12 cellular contexts compared by ENCODE assay signal in genomic region chr2:138298900-138299299, GRCh38.
DNase-seq lines count a peak whose midpoint lies in the region; ATAC-seq and TF ChIP-seq lines count a peak whose summit lies in the region.
"Had no signal": no experiment of that assay in that cellular context is flagged by ENCODE, and none has a peak within 500 bp of the region (broad histone marks: within the 10 kb centered on the region; RNA-seq: fewer than 3 reads in every experiment).

No MANE protein-coding gene starts in this region.

- H3K9me3 ChIP-seq in CD4-positive, alpha-beta memory T cell (ENCODE audit: control insufficient read depth in 1 of 2, low read length in 2 of 2), result no peaks in the 10 kb centered on the region
- H3K9me3 ChIP-seq: A549 had no signal

- no peaks in the 10 kb centered on the region for H3K36me3 ChIP-seq in CD4-positive, alpha-beta memory T cell (ENCODE audit: insufficient read depth, low read length)

- peak; percentile 8 for DNase-seq in GM10248 (ENCODE audit: extremely low spot score)
- DNase-seq in CD4-positive, alpha-beta memory T cell, result no peak
- no peak for DNase-seq in stimulated activated naive CD4-positive, alpha-beta T cell (lab: John Stamatoyannopoulos, UW)
- DNase-seq in GM10266 (ENCODE audit: extremely low spot score), result no peak
- DNase-seq in omental fat pad (ENCODE audit: low spot score), result no peak
- DNase-seq: activated T-cell treated with anti-CD3 and anti-CD28 coated beads, Interleukin-2, amount 50 U/mL, for 1 hour; anterior cingulate cortex had no signal

- no peaks in the 10 kb centered on the region for H3K27me3 Mint-ChIP-seq in CD4-positive, alpha-beta memory T cell

- no peak overlapping the region for H3K27ac ChIP-seq in CD4-positive, alpha-beta memory T cell (ENCODE audit: low read depth, low read length)
- H3K27ac ChIP-seq: A549 had no signal

- H3K4me1 ChIP-seq in CD4-positive, alpha-beta memory T cell (ENCODE audit: insufficient read depth, low read length), result no peaks in the 10 kb centered on the region
- H3K4me1 ChIP-seq: A549 had no signal

- intact Hi-C loops in CD4-positive, alpha-beta memory T cell (cut with micrococcal nuclease), result loop anchor here (5.0 kb wide), 1 partner anchor 363 kb away; no protein-coding TSS in a partner anchor

- H3K27ac Mint-ChIP-seq in CD4-positive, alpha-beta memory T cell, result no peak overlapping the region

- no peak overlapping the region for H3K4me3 Mint-ChIP-seq in CD4-positive, alpha-beta memory T cell

- peaks cover 0 to 4% (median 0%) of the 10 kb centered on the region in 8 donors for H3K9me3 Mint-ChIP-seq in CD4-positive, alpha-beta memory T cell

- no peak overlapping the region for H3K4me3 ChIP-seq in CD4-positive, alpha-beta memory T cell (ENCODE audit: low read length in 2 of 2)
- H3K4me3 ChIP-seq: A549 had no signal

- H3K36me3 Mint-ChIP-seq in CD4-positive, alpha-beta memory T cell, result no peaks in the 10 kb centered on the region

- POLR2A ChIA-PET in GM10248 (lab: Yijun Ruan, JAX), result no interaction called here
- POLR2A ChIA-PET in CD4-positive, alpha-beta memory T cell (lab: Charles Lee; ENCODE audit: partially characterized antibody), result no interaction called here

- H3K4me1 Mint-ChIP-seq in CD4-positive, alpha-beta memory T cell, result no peaks in the 10 kb centered on the region

- ATAC-seq in GM19324 (IDR thresholded peaks at IDR 0.05; ENCODE audit: low FRiP score, unreplicated experiment), result peak; percentile 71
- peak; percentile 57 for ATAC-seq in HG02571 (IDR thresholded peaks at IDR 0.05; ENCODE audit: unreplicated experiment)
- ATAC-seq in HG03135 (IDR thresholded peaks at IDR 0.05; ENCODE audit: unreplicated experiment), result peak; percentile 62
- ATAC-seq in omental fat pad (ENCODE audit: low FRiP score), result no peak
- ATAC-seq: A549; activated CD4-positive, CD25-positive, alpha-beta regulatory T cell treated with anti-CD3 and anti-CD28 coated beads, Interleukin-2, amount 50 U/mL, for 24 hours had no signal

- CTCF ChIA-PET in GM10248 (lab: Yijun Ruan, JAX), result interaction anchor here (1.6 to 1.7 kb wide), 2 partner anchors 11 to 20 kb away, joined by 4 read pairs; no protein-coding TSS in a partner anchor
- CTCF ChIA-PET in CD4-positive, alpha-beta memory T cell (lab: Charles Lee; ENCODE audit: partially characterized antibody), result no interaction called here

- TF ChIP-seq CTCF in GM10248 (IDR thresholded peaks at IDR 0.05; ENCODE audit: control extremely low read depth, extremely low read depth, low read depth, missing control alignments) (no peak), GM10266 (IDR thresholded peaks at IDR 0.05; ENCODE audit: control insufficient read depth, insufficient read depth, low read depth, missing control alignments) (no peak), omental fat pad (IDR thresholded peaks at IDR 0.05) (no peak)

- no peaks in the 10 kb centered on the region for H3K27me3 ChIP-seq in CD4-positive, alpha-beta memory T cell (ENCODE audit: insufficient read depth, low read length)
